In genomic region chr14:35986219-35986573, GRCh38 we compare ENCODE assay signal across 11 cellular contexts.
DNase-seq lines count a peak whose midpoint lies in the region; ATAC-seq and TF ChIP-seq lines count a peak whose summit lies in the region.
"Had no signal": no experiment of that assay in that cellular context is flagged by ENCODE, and none has a peak within 500 bp of the region (broad histone marks: within the 10 kb centered on the region; RNA-seq: fewer than 3 reads in every experiment).

No MANE protein-coding gene starts in this region.

- no peaks in the 10 kb centered on the region for H3K9me2 ChIP-seq in OCI-LY1 (ENCODE audit: low read depth, low read length)

- no peak overlapping the region for H3K4me3 Mint-ChIP-seq in activated CD4-positive, alpha-beta memory T cell treated with anti-CD3 and anti-CD28 coated beads for 36 hours

- H3F3A ChIP-seq in OCI-LY1 (ENCODE audit: insufficient read depth, low read length): no peaks in the 10 kb centered on the region

- no peak for DNase-seq in activated naive CD4-positive, alpha-beta T cell treated with anti-CD3 and anti-CD28 coated beads, Interleukin-2, amount 50 U/mL, for 16 hours
- DNase-seq in GM03348 (ENCODE audit: low spot score) (no peak), cerebellar cortex (ENCODE audit: low spot score) (no peak)
- no peak for DNase-seq in activated CD4-positive, alpha-beta memory T cell treated with anti-CD3 and anti-CD28 coated beads for 36 hours
- DNase-seq: activated naive CD4-positive, alpha-beta T cell treated with Interleukin-2 at 50 U/mL for 16 hours; Peyer's patch; retina had no signal

- peak overlapping the region; percentile 17; the same call in 1 of the 2 replicates for H3K9ac ChIP-seq in OCI-LY1 (ENCODE audit: low read length)

- H3K4me1 Mint-ChIP-seq in activated CD4-positive, alpha-beta memory T cell treated with anti-CD3 and anti-CD28 coated beads for 36 hours (ENCODE audit: low read depth): no peaks in the 10 kb centered on the region

- ATAC-seq in GM18499 (IDR thresholded peaks at IDR 0.05; ENCODE audit: insufficient read depth, unreplicated experiment) (peak; percentile 60), GM19463 (IDR thresholded peaks at IDR 0.05; ENCODE audit: unreplicated experiment) (peak; percentile 70), HG03025 (IDR thresholded peaks at IDR 0.05; ENCODE audit: low FRiP score, unreplicated experiment) (peak; percentile 63)

- no peaks in the 10 kb centered on the region for H3K36me3 ChIP-seq in OCI-LY1 (ENCODE audit: insufficient read depth, low read length)
- H3K36me3 ChIP-seq: Peyer's patch had no signal

- H3K27me3 ChIP-seq in OCI-LY1 (ENCODE audit: insufficient read depth, low read length): no peaks in the 10 kb centered on the region
- H3K27me3 ChIP-seq: Peyer's patch had no signal

- no peaks in the 10 kb centered on the region for H4K20me1 ChIP-seq in OCI-LY1 (ENCODE audit: insufficient read depth, low read length)

- peaks cover 3% of the 10 kb centered on the region for H3K27me3 Mint-ChIP-seq in activated CD4-positive, alpha-beta memory T cell treated with anti-CD3 and anti-CD28 coated beads for 36 hours

- H3K79me2 ChIP-seq in OCI-LY1 (ENCODE audit: insufficient read depth, low read length): no peaks in the 10 kb centered on the region

- peak overlapping the region; percentile 86 for H3K27ac ChIP-seq in OCI-LY1 (ENCODE audit: low read depth, low read length, poor library complexity, severe bottlenecking)
- H3K27ac ChIP-seq: Peyer's patch had no signal

- H3K9me3 ChIP-seq in OCI-LY1 (ENCODE audit: low read length): no peaks in the 10 kb centered on the region
- H3K9me3 ChIP-seq: Peyer's patch had no signal

- H3K4me1 ChIP-seq in OCI-LY1 (ENCODE audit: insufficient read depth, low read length, severe bottlenecking): peaks cover 24% of the 10 kb centered on the region
- H3K4me1 ChIP-seq: Peyer's patch had no signal

- CTCF ChIA-PET in activated CD4-positive, alpha-beta memory T cell treated with anti-CD3 and anti-CD28 coated beads for 36 hours (lab: Charles Lee): interaction anchor here (0.8 kb wide), 1 partner anchor 84 kb away, joined by 3 read pairs; no protein-coding TSS in a partner anchor

- TF ChIP-seq CTCF in OCI-LY1 (IDR thresholded peaks at IDR 0.05; ENCODE audit: low read length): no peak

- no peak overlapping the region for H2AFZ ChIP-seq in OCI-LY1 (ENCODE audit: low read length)

- peak overlapping the region; percentile 28; the same call in 1 of the 2 replicates for H3K4me2 ChIP-seq in OCI-LY1 (ENCODE audit: low read length)

- POLR2A ChIA-PET in activated CD4-positive, alpha-beta memory T cell treated with anti-CD3 and anti-CD28 coated beads for 36 hours (lab: Charles Lee): no interaction called here

- H3K36me3 Mint-ChIP-seq in activated CD4-positive, alpha-beta memory T cell treated with anti-CD3 and anti-CD28 coated beads for 36 hours: no peaks in the 10 kb centered on the region

- H3K9me3 Mint-ChIP-seq in activated CD4-positive, alpha-beta memory T cell treated with anti-CD3 and anti-CD28 coated beads for 36 hours: no peaks in the 10 kb centered on the region

- no peak overlapping the region for H3K27ac Mint-ChIP-seq in activated CD4-positive, alpha-beta memory T cell treated with anti-CD3 and anti-CD28 coated beads for 36 hours

- no peak overlapping the region for H3K4me3 ChIP-seq in OCI-LY1 (ENCODE audit: low read depth, low read length, poor library complexity, severe bottlenecking)
- H3K4me3 ChIP-seq: Peyer's patch had no signal

- intact Hi-C loops in activated CD4-positive, alpha-beta memory T cell treated with anti-CD3 and anti-CD28 coated beads for 36 hours (cut with micrococcal nuclease): no loop called here
